ENCODE assay signal across 1 cellular context in the genomic region with DNA sequence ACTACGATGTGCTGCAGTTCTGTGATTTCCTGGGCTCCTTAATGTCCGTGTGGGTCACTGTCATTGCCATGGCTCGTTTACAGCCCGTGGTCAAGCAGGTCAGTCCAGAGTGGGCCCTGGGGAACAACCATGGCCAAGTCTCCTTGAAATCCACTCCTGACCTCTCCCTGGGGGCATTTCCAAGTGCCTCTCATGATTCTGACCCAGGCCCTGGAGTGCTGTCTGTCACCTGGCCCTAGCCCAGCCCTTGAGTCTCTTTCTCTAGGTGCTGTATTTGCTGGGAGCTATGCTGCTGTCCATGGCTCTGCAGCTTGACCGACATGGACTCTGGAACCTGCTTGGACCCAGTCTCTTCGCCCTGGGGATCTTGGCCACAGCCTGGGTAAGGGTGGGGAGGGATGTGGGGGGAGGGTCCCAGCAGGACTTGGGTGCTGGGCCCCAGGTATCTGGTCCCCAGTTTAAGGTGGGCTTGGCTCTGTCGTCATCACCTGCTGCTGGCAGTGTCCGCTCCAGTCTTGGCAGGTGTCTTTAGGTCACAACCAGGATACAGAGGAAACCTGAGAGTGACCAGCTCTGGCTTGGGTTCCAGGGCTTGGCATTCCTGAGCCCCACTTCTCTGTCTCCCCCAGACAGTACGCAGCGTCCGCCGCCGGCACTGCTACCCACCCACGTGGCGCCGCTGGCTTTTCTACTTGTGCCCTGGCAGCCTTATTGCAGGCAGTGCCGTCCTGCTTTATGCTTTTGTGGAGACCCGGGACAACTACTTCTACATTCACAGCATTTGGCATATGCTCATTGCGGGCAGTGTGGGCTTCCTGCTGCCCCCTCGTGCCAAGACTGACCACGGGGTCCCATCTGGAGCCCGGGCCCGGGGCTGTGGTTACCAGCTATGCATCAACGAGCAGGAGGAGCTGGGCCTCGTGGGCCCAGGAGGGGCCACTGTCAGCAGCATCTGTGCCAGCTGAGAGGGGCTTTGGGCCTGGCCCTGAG.
TF ChIP-seq lines count a peak whose summit lies in the region.

No MANE protein-coding gene starts in this region.

TF ChIP-seq in H1, 55 proteins besides CTCF, POLR2A, EP300 and RAD21:
- TF ChIP-seq EZH2 (IDR thresholded peaks at IDR 0.05; ENCODE audit: low read depth, low read length, severe bottlenecking) (no peak), TEAD4 (IDR thresholded peaks at IDR 0.05; ENCODE audit: low read depth, low read length) (no peak), GABPA (IDR thresholded peaks at IDR 0.05; ENCODE audit: borderline replicate concordance, insufficient read depth, low read length) (no peak)
